Comparison of ENCODE assay signal across 25 cellular contexts in the genomic region with DNA sequence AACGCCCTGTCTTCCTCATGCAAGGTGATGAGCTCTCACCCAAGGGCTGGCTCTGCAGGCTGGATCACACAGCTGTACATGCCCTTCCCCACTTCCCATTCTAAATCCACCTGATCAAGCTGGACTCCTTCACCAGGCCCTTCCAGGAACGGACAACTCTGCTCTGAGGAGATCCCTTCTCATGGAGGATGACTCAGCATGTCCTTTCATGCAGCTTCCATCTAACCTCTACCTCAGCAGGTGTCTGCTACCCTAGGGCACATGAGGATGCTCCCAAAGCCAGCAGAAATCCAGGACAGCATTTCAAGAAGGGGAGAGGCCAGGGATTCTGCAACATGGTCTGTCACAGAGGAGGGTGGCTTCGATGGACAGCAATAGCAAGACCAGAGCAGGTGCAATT.
"Had no signal": no experiment of that assay in that cellular context is flagged by ENCODE, and none has a peak within 500 bp of the region (broad histone marks: within the 10 kb centered on the region; RNA-seq: fewer than 3 reads in every experiment).

No MANE protein-coding gene starts in this region.

- H3K4me1 ChIP-seq: ascending aorta, colonic mucosa had no signal

- H3K27me3 ChIP-seq: ascending aorta, cardiac muscle cell, colonic mucosa had no signal

- H3K36me3 ChIP-seq: ascending aorta, cardiac muscle cell, colonic mucosa had no signal

- H3K27ac ChIP-seq: ascending aorta, cardiac muscle cell, colonic mucosa had no signal

- H3K4me3 ChIP-seq: ascending aorta, cardiac muscle cell, colonic mucosa had no signal

- H3K9me3 ChIP-seq: ascending aorta, colonic mucosa had no signal

- DNase-seq: activated CD4-positive, alpha-beta T cell treated with anti-CD3 and anti-CD28 coated beads, Interleukin-2, amount 10 ng/mL, durations not matched to agents 24 days and 14 days; activated CD4-positive, alpha-beta T cell treated with anti-CD3 and anti-CD28 coated beads, Interleukin-2, amount 50 U/mL, for 4 hours; activated effector memory CD4-positive, alpha-beta T cell treated with anti-CD3 and anti-CD28 coated beads, Interleukin-2, amount 50 U/mL, for 16 hours; activated naive CD4-positive, alpha-beta T cell; activated naive CD8-positive, alpha-beta T cell treated with anti-CD3 and anti-CD28 coated beads, Interleukin-2, amount 10 ng/mL, durations not matched to agents 7 days and 5 days; activated T-cell treated with anti-CD3 and anti-CD28 coated beads, Interleukin-2, amount 50 U/mL, for 1 hour; activated T-cell treated with anti-CD3 and anti-CD28 coated beads, Interleukin-2, amount 50 U/mL, for 72 hours; amygdala; colonic mucosa; NCI-H1105 treated with DMSO at 0.1 percent for 48 hours; NCI-H1436; NCI-H1694; NCI-H2081 treated with DMSO at 0.1 percent for 48 hours; NCI-H226; NCI-H446 treated with DMSO at 0.1 percent for 48 hours; RPMI8226; SIG-M5; T-helper 1 cell; T1000 had no signal

- ATAC-seq: activated CD8-positive, alpha-beta T cell treated with anti-CD3 and anti-CD28 coated beads for 36 hours; activated T-cell treated with anti-CD3 and anti-CD28 coated beads, Interleukin-2, amount 50 U/mL, for 72 hours; activated T-helper 17 cell treated with anti-CD3 and anti-CD28 coated beads, Interleukin-2, amount 50 U/mL, for 72 hours; Panc1; SK-N-SH treated with all-trans-retinoic acid at 6 μM for 48 hours had no signal
